Comparison of ENCODE assay signal across 16 cellular contexts in the genomic region with DNA sequence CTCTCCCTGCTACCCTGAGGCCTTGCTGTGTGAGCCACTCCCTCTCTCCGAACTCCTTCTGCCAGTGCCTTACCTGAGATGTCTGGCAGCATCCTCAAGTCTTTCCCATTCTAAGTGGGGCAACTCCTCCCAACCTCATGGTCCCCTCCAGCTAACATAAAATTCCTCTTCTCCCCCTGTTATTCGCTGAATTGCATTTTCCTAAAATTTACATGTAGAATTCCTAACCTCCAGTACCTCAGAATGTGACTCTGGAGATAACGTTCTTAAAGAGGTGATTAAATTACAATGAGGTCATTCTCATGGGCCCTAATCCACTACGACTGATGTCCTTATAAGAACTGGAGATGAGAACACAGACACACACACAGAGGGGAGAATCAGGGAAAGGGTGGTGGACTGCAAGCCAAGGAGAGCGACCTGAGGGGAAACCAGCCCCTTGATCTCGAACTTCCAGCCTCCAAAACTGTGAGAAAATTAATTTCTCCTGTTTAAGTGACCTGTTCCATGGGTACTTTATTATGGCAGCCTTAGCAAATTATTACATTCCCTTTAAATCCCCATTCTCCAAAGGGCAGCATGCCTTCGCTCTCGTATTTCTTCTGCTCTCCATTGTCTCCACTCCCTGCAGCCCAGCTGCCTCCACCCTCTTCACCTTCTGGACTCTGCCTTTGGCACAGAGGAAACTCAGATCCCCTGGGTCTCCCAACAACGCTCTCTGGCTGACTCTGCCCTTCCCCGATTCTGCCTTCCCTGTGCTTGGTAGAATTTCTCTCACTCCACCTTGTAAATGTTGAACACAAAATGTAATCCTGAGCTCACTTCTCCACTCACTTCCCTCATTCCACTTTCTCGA.
DNase-seq lines count a peak whose midpoint lies in the region; ATAC-seq and TF ChIP-seq lines count a peak whose summit lies in the region.
"Had no signal": no experiment of that assay in that cellular context is flagged by ENCODE, and none has a peak within 500 bp of the region (broad histone marks: within the 10 kb centered on the region; RNA-seq: fewer than 3 reads in every experiment).

No MANE protein-coding gene starts in this region.

- peak overlapping the region; percentile 56 for H3K27ac Mint-ChIP-seq in activated naive CD4-positive, alpha-beta T cell treated with anti-CD3 and anti-CD28 coated beads, Interleukin-2, amount 50 U/mL, for 24 hours
- no peak overlapping the region for H3K27ac Mint-ChIP-seq in natural killer cell
- H3K27ac Mint-ChIP-seq in activated CD4-positive, alpha-beta memory T cell treated with anti-CD3 and anti-CD28 coated beads for 36 hours: no peak overlapping the region
- H3K27ac Mint-ChIP-seq: CD4-positive, CD25-positive, alpha-beta regulatory T cell had no signal

- H3K9me3 ChIP-seq in Panc1 (ENCODE audit: control insufficient read depth, insufficient read depth, low read depth, low read length): peaks cover 6% of the 10 kb centered on the region; the same call in 1 of the 2 replicates

- BruUV-seq in Panc1 (replicated peaks; lab: Mats Ljungman, UMichigan): no TSS peak

- no peaks in the 10 kb centered on the region for H3K27me3 Mint-ChIP-seq in activated naive CD4-positive, alpha-beta T cell treated with anti-CD3 and anti-CD28 coated beads, Interleukin-2, amount 50 U/mL, for 24 hours
- peaks cover 9 to 21% of the 10 kb centered on the region in 2 donors for H3K27me3 Mint-ChIP-seq in natural killer cell (ENCODE audit: low read depth in 2 of 2)
- H3K27me3 Mint-ChIP-seq in activated CD4-positive, alpha-beta memory T cell treated with anti-CD3 and anti-CD28 coated beads for 36 hours: peaks cover 4% of the 10 kb centered on the region

- no peak overlapping the region for H3K4me3 Mint-ChIP-seq in activated naive CD4-positive, alpha-beta T cell treated with anti-CD3 and anti-CD28 coated beads, Interleukin-2, amount 50 U/mL, for 24 hours
- H3K4me3 Mint-ChIP-seq in natural killer cell: no peak overlapping the region
- H3K4me3 Mint-ChIP-seq in activated CD4-positive, alpha-beta memory T cell treated with anti-CD3 and anti-CD28 coated beads for 36 hours: no peak overlapping the region
- H3K4me3 Mint-ChIP-seq: CD4-positive, CD25-positive, alpha-beta regulatory T cell had no signal

- 0 out of 2 replicates have a peak, but pooled peaks cover 6% of the 10 kb centered on the region for H3K4me1 ChIP-seq in Panc1 (ENCODE audit: control insufficient read depth, insufficient read depth, low read length)

- H3K4me3 ChIP-seq in Panc1 (ENCODE audit: low read depth in 2 of 2, low read length in 2 of 2): no peak overlapping the region

- DNase-seq in activated naive CD4-positive, alpha-beta T cell treated with anti-CD3 and anti-CD28 coated beads, Interleukin-2, amount 50 U/mL, for 16 hours: no peak
- DNase-seq in Panc1 (ENCODE audit: low read depth, low spot score) (no peak), left kidney (ENCODE audit: low read depth, low spot score) (peak; percentile 9), natural killer cell (no peak), NCI-H146 (lab: John Stamatoyannopoulos, UW) (no peak)
- DNase-seq in activated CD4-positive, alpha-beta memory T cell treated with anti-CD3 and anti-CD28 coated beads for 36 hours: no peak
- DNase-seq: ACHN; CD4-positive, CD25-positive, alpha-beta regulatory T cell; DMS79; GDM1; NCI-H1048; NCI-H1694 treated with DMSO at 0.1 percent for 48 hours; NCI-H345; SHP77 had no signal

- peak overlapping the region; percentile 75 for H3K27ac ChIP-seq in Panc1 (ENCODE audit: low read length)

- in situ Hi-C loops in Panc1 (cut with HindIII; ENCODE audit: low pct_unique_long_range_greater_than_20kb, low sequenced_read_pairs): no loop called here

- H3K36me3 Mint-ChIP-seq in activated naive CD4-positive, alpha-beta T cell treated with anti-CD3 and anti-CD28 coated beads, Interleukin-2, amount 50 U/mL, for 24 hours: no peaks in the 10 kb centered on the region
- no peaks in the 10 kb centered on the region for H3K36me3 Mint-ChIP-seq in natural killer cell
- H3K36me3 Mint-ChIP-seq in activated CD4-positive, alpha-beta memory T cell treated with anti-CD3 and anti-CD28 coated beads for 36 hours: no peaks in the 10 kb centered on the region
- H3K36me3 Mint-ChIP-seq: CD4-positive, CD25-positive, alpha-beta regulatory T cell had no signal

- TF ChIP-seq CTCF in Panc1 (IDR thresholded peaks at IDR 0.05) (no peak), natural killer cell (IDR thresholded peaks at IDR 0.05) (no peak)

- H3K9me3 Mint-ChIP-seq in activated naive CD4-positive, alpha-beta T cell treated with anti-CD3 and anti-CD28 coated beads, Interleukin-2, amount 50 U/mL, for 24 hours: no peaks in the 10 kb centered on the region
- no peaks in the 10 kb centered on the region for H3K9me3 Mint-ChIP-seq in natural killer cell
- peaks cover 5% of the 10 kb centered on the region for H3K9me3 Mint-ChIP-seq in activated CD4-positive, alpha-beta memory T cell treated with anti-CD3 and anti-CD28 coated beads for 36 hours

- ATAC-seq in Panc1 (no peak), natural killer cell (no peak)
- ATAC-seq: SK-N-SH treated with all-trans-retinoic acid at 6 μM for 48 hours had no signal

- no peaks in the 10 kb centered on the region for H3K27me3 ChIP-seq in Panc1 (ENCODE audit: control insufficient read depth, insufficient read depth, low read length)

- H3K36me3 ChIP-seq in Panc1 (ENCODE audit: control insufficient read depth, insufficient read depth, low read length): no peaks in the 10 kb centered on the region

- intact Hi-C loops in Panc1 (cut with micrococcal nuclease; ENCODE audit: unreplicated experiment): no loop called here
- intact Hi-C loops in natural killer cell (cut with micrococcal nuclease): no loop called here
- intact Hi-C loops in activated CD4-positive, alpha-beta memory T cell treated with anti-CD3 and anti-CD28 coated beads for 36 hours (cut with micrococcal nuclease): no loop called here

- CTCF ChIA-PET in Panc1 (lab: Charles Lee): interaction anchor here (0.6 kb wide), 1 partner anchor 137 kb away, joined by 8 read pairs; no protein-coding TSS in a partner anchor
- CTCF ChIA-PET in activated CD4-positive, alpha-beta memory T cell treated with anti-CD3 and anti-CD28 coated beads for 36 hours (lab: Charles Lee): no interaction called here

- POLR2A ChIA-PET in Panc1 (lab: Charles Lee): no interaction called here
- POLR2A ChIA-PET in activated CD4-positive, alpha-beta memory T cell treated with anti-CD3 and anti-CD28 coated beads for 36 hours (lab: Charles Lee): no interaction called here

- H3K4me1 Mint-ChIP-seq in activated naive CD4-positive, alpha-beta T cell treated with anti-CD3 and anti-CD28 coated beads, Interleukin-2, amount 50 U/mL, for 24 hours: no peaks in the 10 kb centered on the region
- peaks cover under 1% of the 10 kb centered on the region in 2 donors for H3K4me1 Mint-ChIP-seq in natural killer cell
- peaks cover 1% of the 10 kb centered on the region for H3K4me1 Mint-ChIP-seq in activated CD4-positive, alpha-beta memory T cell treated with anti-CD3 and anti-CD28 coated beads for 36 hours (ENCODE audit: low read depth)
